ENCODE assay signal across 1 cellular context in the genomic region with DNA sequence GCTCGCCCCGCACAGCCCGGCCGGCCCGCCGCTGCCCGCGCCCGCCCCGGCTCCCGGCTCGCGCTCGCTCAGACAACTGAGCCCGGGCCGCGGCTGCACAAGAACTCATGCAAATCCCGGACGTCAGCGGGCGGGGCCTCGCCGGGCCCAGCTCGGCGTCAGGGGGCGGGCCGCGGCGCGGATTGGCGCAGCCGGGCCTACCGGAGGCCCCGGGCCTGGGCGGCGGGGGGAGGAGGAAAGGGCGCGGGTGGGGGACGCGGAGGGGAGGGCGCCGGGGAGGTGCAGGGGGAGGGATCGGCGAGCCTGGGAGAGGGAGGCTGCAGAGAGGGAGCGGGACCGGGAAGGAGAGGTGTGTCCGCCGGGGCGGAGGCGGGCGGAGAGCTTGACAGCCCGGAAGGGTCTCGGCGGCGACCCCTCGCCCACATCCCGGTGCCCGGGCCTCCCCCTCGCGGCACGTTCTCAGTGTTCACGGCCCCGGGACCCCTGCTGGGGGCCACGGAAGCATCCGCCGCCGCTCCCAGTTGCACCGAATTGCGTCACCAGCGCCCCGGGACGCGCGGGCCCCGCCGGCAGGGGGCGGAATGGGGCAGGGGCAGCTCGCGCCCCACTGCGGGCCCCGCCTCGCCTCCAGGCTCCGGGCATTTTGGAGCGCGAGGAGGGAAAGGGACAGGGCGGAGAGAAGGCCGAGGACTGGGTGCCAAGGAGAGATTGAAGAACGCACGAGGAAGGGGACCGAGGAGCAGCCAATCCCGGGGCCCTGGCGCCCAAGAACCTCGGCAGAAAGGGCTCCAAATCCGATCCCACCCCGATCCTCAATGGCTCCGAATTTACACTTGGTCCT.
TF ChIP-seq lines count a peak whose summit lies in the region.

A gene (minus strand): TSS at position 78 of the 841 bp plus-strand sequence. CDS start 189 bp downstream, outside the sequence.

TF ChIP-seq in HepG2, 621 proteins besides CTCF, POLR2A, EP300 and RAD21 (continued from another document and continues in another):
- TF ChIP-seq, protein P1, sequence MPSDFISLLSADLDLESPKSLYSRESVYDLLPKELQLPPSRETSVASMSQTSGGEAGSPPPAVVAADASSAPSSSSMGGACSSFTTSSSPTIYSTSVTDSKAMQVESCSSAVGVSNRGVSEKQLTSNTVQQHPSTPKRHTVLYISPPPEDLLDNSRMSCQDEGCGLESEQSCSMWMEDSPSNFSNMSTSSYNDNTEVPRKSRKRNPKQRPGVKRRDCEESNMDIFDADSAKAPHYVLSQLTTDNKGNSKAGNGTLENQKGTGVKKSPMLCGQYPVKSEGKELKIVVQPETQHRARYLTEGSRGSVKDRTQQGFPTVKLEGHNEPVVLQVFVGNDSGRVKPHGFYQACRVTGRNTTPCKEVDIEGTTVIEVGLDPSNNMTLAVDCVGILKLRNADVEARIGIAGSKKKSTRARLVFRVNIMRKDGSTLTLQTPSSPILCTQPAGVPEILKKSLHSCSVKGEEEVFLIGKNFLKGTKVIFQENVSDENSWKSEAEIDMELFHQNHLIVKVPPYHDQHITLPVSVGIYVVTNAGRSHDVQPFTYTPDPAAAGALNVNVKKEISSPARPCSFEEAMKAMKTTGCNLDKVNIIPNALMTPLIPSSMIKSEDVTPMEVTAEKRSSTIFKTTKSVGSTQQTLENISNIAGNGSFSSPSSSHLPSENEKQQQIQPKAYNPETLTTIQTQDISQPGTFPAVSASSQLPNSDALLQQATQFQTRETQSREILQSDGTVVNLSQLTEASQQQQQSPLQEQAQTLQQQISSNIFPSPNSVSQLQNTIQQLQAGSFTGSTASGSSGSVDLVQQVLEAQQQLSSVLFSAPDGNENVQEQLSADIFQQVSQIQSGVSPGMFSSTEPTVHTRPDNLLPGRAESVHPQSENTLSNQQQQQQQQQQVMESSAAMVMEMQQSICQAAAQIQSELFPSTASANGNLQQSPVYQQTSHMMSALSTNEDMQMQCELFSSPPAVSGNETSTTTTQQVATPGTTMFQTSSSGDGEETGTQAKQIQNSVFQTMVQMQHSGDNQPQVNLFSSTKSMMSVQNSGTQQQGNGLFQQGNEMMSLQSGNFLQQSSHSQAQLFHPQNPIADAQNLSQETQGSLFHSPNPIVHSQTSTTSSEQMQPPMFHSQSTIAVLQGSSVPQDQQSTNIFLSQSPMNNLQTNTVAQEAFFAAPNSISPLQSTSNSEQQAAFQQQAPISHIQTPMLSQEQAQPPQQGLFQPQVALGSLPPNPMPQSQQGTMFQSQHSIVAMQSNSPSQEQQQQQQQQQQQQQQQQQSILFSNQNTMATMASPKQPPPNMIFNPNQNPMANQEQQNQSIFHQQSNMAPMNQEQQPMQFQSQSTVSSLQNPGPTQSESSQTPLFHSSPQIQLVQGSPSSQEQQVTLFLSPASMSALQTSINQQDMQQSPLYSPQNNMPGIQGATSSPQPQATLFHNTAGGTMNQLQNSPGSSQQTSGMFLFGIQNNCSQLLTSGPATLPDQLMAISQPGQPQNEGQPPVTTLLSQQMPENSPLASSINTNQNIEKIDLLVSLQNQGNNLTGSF (CRISPR knock-in tag; IDR thresholded peaks at IDR 0.05) = no peak
- TF ChIP-seq, protein P2, sequence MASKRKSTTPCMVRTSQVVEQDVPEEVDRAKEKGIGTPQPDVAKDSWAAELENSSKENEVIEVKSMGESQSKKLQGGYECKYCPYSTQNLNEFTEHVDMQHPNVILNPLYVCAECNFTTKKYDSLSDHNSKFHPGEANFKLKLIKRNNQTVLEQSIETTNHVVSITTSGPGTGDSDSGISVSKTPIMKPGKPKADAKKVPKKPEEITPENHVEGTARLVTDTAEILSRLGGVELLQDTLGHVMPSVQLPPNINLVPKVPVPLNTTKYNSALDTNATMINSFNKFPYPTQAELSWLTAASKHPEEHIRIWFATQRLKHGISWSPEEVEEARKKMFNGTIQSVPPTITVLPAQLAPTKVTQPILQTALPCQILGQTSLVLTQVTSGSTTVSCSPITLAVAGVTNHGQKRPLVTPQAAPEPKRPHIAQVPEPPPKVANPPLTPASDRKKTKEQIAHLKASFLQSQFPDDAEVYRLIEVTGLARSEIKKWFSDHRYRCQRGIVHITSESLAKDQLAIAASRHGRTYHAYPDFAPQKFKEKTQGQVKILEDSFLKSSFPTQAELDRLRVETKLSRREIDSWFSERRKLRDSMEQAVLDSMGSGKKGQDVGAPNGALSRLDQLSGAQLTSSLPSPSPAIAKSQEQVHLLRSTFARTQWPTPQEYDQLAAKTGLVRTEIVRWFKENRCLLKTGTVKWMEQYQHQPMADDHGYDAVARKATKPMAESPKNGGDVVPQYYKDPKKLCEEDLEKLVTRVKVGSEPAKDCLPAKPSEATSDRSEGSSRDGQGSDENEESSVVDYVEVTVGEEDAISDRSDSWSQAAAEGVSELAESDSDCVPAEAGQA (IDR thresholded peaks at IDR 0.05; ENCODE audit: low read depth) = 0 out of 2 replicates have a peak, but pooled peaks have one; percentile 15
- TF ChIP-seq, protein P2 (CRISPR knock-in tag; IDR thresholded peaks at IDR 0.05; ENCODE audit: borderline replicate concordance) = 0 out of 2 replicates have a peak, but pooled peaks have one; percentile 12
- TF ChIP-seq HNRNPLL (IDR thresholded peaks at IDR 0.05; ENCODE audit: low read depth, low read length, poor library complexity, severe bottlenecking) (no peak), SMYD3 (CRISPR knock-in tag; IDR thresholded peaks at IDR 0.05) (no peak), KLF11 (CRISPR knock-in tag; IDR thresholded peaks at IDR 0.05) (no peak), SP5 (CRISPR knock-in tag; IDR thresholded peaks at IDR 0.05; ENCODE audit: borderline replicate concordance, low read depth) (peak; percentile 72; the same call in 1 of the 2 replicates), ZNF883 (CRISPR knock-in tag; IDR thresholded peaks at IDR 0.05; ENCODE audit: not compliant biosample characterization) (no peak), ETV6 (CRISPR knock-in tag; conservative IDR thresholded peaks at IDR 0.05) (peak; percentile 79; the same call in 1 of the 2 replicates), PITX1 (CRISPR knock-in tag; IDR thresholded peaks at IDR 0.05) (0 out of 2 replicates have a peak, but pooled peaks have one; percentile 14), ZNF382 (CRISPR knock-in tag; IDR thresholded peaks at IDR 0.05; ENCODE audit: borderline replicate concordance) (no peak), KLF12 (CRISPR knock-in tag; IDR thresholded peaks at IDR 0.05; ENCODE audit: borderline replicate concordance) (peak; percentile 84; the same call in 1 of the 2 replicates), ZBTB21 (CRISPR knock-in tag; IDR thresholded peaks at IDR 0.05) (0 out of 2 replicates have a peak, but pooled peaks have one; percentile 10), WIZ (CRISPR knock-in tag; IDR thresholded peaks at IDR 0.05) (0 out of 2 replicates have a peak, but pooled peaks have one; percentile 25), ZNF564 (CRISPR knock-in tag; IDR thresholded peaks at IDR 0.05) (peak; percentile 93), SIN3B (IDR thresholded peaks at IDR 0.05; ENCODE audit: low read length) (no peak), POLR2G (IDR thresholded peaks at IDR 0.05; ENCODE audit: low read depth, low read length) (peak; percentile 87), ZFAT (CRISPR knock-in tag; conservative IDR thresholded peaks at IDR 0.05) (no peak), GPN1 (CRISPR knock-in tag; IDR thresholded peaks at IDR 0.05; ENCODE audit: borderline replicate concordance) (no peak), CREB1 (IDR thresholded peaks at IDR 0.05) (peak; percentile 48), CREB1 (CRISPR knock-in tag; IDR thresholded peaks at IDR 0.05) (no peak), HES4 (CRISPR knock-in tag; IDR thresholded peaks at IDR 0.05; ENCODE audit: borderline replicate concordance) (no peak; the same call in 1 of the 2 replicates), ZNF83 (CRISPR knock-in tag; IDR thresholded peaks at IDR 0.05; ENCODE audit: borderline replicate concordance) (peak; percentile 19; the same call in 1 of the 2 replicates)
- TF ChIP-seq, protein P3, sequence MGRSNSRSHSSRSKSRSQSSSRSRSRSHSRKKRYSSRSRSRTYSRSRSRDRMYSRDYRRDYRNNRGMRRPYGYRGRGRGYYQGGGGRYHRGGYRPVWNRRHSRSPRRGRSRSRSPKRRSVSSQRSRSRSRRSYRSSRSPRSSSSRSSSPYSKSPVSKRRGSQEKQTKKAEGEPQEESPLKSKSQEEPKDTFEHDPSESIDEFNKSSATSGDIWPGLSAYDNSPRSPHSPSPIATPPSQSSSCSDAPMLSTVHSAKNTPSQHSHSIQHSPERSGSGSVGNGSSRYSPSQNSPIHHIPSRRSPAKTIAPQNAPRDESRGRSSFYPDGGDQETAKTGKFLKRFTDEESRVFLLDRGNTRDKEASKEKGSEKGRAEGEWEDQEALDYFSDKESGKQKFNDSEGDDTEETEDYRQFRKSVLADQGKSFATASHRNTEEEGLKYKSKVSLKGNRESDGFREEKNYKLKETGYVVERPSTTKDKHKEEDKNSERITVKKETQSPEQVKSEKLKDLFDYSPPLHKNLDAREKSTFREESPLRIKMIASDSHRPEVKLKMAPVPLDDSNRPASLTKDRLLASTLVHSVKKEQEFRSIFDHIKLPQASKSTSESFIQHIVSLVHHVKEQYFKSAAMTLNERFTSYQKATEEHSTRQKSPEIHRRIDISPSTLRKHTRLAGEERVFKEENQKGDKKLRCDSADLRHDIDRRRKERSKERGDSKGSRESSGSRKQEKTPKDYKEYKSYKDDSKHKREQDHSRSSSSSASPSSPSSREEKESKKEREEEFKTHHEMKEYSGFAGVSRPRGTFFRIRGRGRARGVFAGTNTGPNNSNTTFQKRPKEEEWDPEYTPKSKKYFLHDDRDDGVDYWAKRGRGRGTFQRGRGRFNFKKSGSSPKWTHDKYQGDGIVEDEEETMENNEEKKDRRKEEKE (IDR thresholded peaks at IDR 0.05) = no peak
- TF ChIP-seq, protein P4, sequence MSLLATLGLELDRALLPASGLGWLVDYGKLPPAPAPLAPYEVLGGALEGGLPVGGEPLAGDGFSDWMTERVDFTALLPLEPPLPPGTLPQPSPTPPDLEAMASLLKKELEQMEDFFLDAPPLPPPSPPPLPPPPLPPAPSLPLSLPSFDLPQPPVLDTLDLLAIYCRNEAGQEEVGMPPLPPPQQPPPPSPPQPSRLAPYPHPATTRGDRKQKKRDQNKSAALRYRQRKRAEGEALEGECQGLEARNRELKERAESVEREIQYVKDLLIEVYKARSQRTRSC (CRISPR knock-in tag; IDR thresholded peaks at IDR 0.05; ENCODE audit: low read depth) = no peak
- TF ChIP-seq, protein P5, sequence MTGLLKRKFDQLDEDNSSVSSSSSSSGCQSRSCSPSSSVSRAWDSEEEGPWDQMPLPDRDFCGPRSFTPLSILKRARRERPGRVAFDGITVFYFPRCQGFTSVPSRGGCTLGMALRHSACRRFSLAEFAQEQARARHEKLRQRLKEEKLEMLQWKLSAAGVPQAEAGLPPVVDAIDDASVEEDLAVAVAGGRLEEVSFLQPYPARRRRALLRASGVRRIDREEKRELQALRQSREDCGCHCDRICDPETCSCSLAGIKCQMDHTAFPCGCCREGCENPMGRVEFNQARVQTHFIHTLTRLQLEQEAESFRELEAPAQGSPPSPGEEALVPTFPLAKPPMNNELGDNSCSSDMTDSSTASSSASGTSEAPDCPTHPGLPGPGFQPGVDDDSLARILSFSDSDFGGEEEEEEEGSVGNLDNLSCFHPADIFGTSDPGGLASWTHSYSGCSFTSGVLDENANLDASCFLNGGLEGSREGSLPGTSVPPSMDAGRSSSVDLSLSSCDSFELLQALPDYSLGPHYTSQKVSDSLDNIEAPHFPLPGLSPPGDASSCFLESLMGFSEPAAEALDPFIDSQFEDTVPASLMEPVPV (CRISPR knock-in tag; IDR thresholded peaks at IDR 0.05) = peak; percentile 67; the same call in 1 of the 2 replicates
- TF ChIP-seq, protein P6, sequence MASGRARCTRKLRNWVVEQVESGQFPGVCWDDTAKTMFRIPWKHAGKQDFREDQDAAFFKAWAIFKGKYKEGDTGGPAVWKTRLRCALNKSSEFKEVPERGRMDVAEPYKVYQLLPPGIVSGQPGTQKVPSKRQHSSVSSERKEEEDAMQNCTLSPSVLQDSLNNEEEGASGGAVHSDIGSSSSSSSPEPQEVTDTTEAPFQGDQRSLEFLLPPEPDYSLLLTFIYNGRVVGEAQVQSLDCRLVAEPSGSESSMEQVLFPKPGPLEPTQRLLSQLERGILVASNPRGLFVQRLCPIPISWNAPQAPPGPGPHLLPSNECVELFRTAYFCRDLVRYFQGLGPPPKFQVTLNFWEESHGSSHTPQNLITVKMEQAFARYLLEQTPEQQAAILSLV (CRISPR knock-in tag; IDR thresholded peaks at IDR 0.05; ENCODE audit: borderline replicate concordance) = peak; percentile 69; the same call in 1 of the 2 replicates
- TF ChIP-seq, protein P7, sequence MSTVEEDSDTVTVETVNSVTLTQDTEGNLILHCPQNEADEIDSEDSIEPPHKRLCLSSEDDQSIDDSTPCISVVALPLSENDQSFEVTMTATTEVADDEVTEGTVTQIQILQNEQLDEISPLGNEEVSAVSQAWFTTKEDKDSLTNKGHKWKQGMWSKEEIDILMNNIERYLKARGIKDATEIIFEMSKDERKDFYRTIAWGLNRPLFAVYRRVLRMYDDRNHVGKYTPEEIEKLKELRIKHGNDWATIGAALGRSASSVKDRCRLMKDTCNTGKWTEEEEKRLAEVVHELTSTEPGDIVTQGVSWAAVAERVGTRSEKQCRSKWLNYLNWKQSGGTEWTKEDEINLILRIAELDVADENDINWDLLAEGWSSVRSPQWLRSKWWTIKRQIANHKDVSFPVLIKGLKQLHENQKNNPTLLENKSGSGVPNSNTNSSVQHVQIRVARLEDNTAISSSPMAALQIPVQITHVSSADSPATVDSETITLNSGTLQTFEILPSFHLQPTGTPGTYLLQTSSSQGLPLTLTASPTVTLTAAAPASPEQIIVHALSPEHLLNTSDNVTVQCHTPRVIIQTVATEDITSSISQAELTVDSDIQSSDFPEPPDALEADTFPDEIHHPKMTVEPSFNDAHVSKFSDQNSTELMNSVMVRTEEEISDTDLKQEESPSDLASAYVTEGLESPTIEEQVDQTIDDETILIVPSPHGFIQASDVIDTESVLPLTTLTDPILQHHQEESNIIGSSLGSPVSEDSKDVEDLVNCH (CRISPR knock-in tag; IDR thresholded peaks at IDR 0.05) = no peak
- TF ChIP-seq, protein P8, sequence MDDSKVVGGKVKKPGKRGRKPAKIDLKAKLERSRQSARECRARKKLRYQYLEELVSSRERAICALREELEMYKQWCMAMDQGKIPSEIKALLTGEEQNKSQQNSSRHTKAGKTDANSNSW (CRISPR knock-in tag; IDR thresholded peaks at IDR 0.05; ENCODE audit: borderline replicate concordance) = peak; percentile 37; the same call in 1 of the 2 replicates
